Comparison of ENCODE assay signal across 12 cellular contexts in the genomic region with DNA sequence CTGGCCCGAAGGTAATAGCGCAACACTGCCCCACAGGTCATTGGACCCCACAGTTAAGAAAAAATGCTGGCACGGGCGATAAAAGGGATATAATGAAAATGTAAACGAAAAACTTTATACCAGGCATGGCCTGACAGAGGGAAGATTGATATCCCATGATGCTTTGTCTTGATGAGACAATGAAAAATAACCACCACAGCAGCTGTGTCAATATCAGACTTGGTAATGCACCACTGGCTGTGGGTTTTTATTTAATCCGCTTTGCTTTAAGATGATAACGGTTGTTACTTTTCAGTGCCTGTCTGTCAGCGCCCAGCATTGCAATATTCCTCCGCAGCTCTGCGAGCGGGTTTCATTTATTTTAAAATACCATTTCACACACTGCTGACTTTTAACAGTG.
A peak's percentile ranks its signal among the peaks of the same experiment; 100 is the strongest.
DNase-seq lines count a peak whose midpoint lies in the region; ATAC-seq and TF ChIP-seq lines count a peak whose summit lies in the region.
"Had no signal": no experiment of that assay in that cellular context is flagged by ENCODE, and none has a peak within 500 bp of the region (broad histone marks: within the 10 kb centered on the region; RNA-seq: fewer than 3 reads in every experiment).

No MANE protein-coding gene starts in this region.

- H3K36me3 Mint-ChIP-seq in brain: no peaks in the 10 kb centered on the region

- H3K36me3 ChIP-seq in sigmoid colon: no peaks in the 10 kb centered on the region

- H3K27ac ChIP-seq in sigmoid colon: peak overlapping the region in 2 of 4 donors; percentile 22 to 47

- TF ChIP-seq POLR2A in sigmoid colon (IDR thresholded peaks at IDR 0.05): no peak

- intact Hi-C loops in sigmoid colon (cut with DNase I): no loop called here

- peaks cover 0 to 6% (median 2%) of the 10 kb centered on the region in 5 experiments for H3K9me3 Mint-ChIP-seq in brain

- TF ChIP-seq EP300 in sigmoid colon (IDR thresholded peaks at IDR 0.05): no peak

- peak overlapping the region in 3 of 4 donors; percentile 18 to 24 (median 23) for H3K4me3 ChIP-seq in sigmoid colon
- H3K4me3 ChIP-seq: lung had no signal

- peaks cover 0 to 26% (median 18%) of the 10 kb centered on the region in 4 donors for H3K4me1 ChIP-seq in sigmoid colon

- no peaks in the 10 kb centered on the region for H3K9me3 ChIP-seq in sigmoid colon

- H3K27ac Mint-ChIP-seq in brain: peak overlapping the region in 4 of 5 experiments; percentile 48 to 90 (median 80)

- H3K4me1 Mint-ChIP-seq in brain: peaks cover 22% of the 10 kb centered on the region

- no peak for TF ChIP-seq CTCF in brain (conservative IDR thresholded peaks at IDR 0.05)
- no peak for TF ChIP-seq CTCF in sigmoid colon (IDR thresholded peaks at IDR 0.05)

- H3K27me3 Mint-ChIP-seq in brain: peaks cover 6% of the 10 kb centered on the region

- no peaks in the 10 kb centered on the region for H3K27me3 ChIP-seq in sigmoid colon

- 17 to 69% methylated on average over 11 of the region's 11 CpGs for WGBS in sigmoid colon, 2 donors

- no peak for ATAC-seq in HG02981 (IDR thresholded peaks at IDR 0.05; ENCODE audit: unreplicated experiment)

- DNase-seq in NCI-H1092 (lab: John Stamatoyannopoulos, UW) (peak; percentile 88), NCI-H345 (lab: John Stamatoyannopoulos, UW) (peak; percentile 92), sigmoid colon (no peak), nucleus accumbens (lab: John Stamatoyannopoulos, UW) (no peak)
- DNase-seq in activated effector memory CD4-positive, alpha-beta T cell treated with Interleukin-2 at 50 U/mL for 16 hours: no peak
- DNase-seq in effector CD8-positive, alpha-beta T cell (lab: John Stamatoyannopoulos, UW): no peak
- DNase-seq: effector memory CD4-positive, alpha-beta T cell; NCI-H1694 treated with DMSO at 0.1 percent for 48 hours; Right ventricle myocardium superior had no signal

- peak overlapping the region in 4 of 5 experiments; percentile 26 to 49 (median 34) for H3K4me3 Mint-ChIP-seq in brain

Comparison
In these comparisons a context has a peak if more than half of its experiments do, and no peak if none do; other contexts are left out.
1. DNase-seq: peak in NCI-H1092 (single experiment) and NCI-H345 (single experiment); none in sigmoid colon (single experiment), activated effector memory CD4-positive, alpha-beta T cell treated with Interleukin-2 at 50 U/mL for 16 hours (single experiment), effector CD8-positive, alpha-beta T cell (single experiment) and nucleus accumbens (0 of 56).